ENCODE assay signal across 11 cellular contexts in genomic region chr10:32253300-32253699, GRCh38.
A peak's percentile ranks its signal among the peaks of the same experiment; 100 is the strongest.
DNase-seq lines count a peak whose midpoint lies in the region; ATAC-seq, FAIRE-seq and TF ChIP-seq lines count a peak whose summit lies in the region.
"Had no signal": no experiment of that assay in that cellular context is flagged by ENCODE, and none has a peak within 500 bp of the region (broad histone marks: within the 10 kb centered on the region; RNA-seq: fewer than 3 reads in every experiment).

No MANE protein-coding gene starts in this region.

- H3K27me3 ChIP-seq in mammary epithelial cell (ENCODE audit: insufficient read depth, low read length) (peaks cover 2% of the 10 kb centered on the region), small intestine (ENCODE audit: control insufficient read depth in 2 of 2, insufficient read depth in 2 of 2, low read length in 2 of 2) (no peaks in the 10 kb centered on the region)

- no peaks in the 10 kb centered on the region for H3K27me3 Mint-ChIP-seq in activated T-cell treated with anti-CD3 and anti-CD28 coated beads, Interleukin-2, amount 50 U/mL, for 72 hours (ENCODE audit: low read depth)
- no peaks in the 10 kb centered on the region for H3K27me3 Mint-ChIP-seq in activated T-cell treated with anti-CD3 and anti-CD28 coated beads, Interleukin-2, amount 50 U/mL, for 24 hours

- no peaks in the 10 kb centered on the region for H3K36me3 Mint-ChIP-seq in activated T-cell treated with anti-CD3 and anti-CD28 coated beads, Interleukin-2, amount 50 U/mL, for 72 hours (ENCODE audit: insufficient read depth in 2 of 2)
- H3K36me3 Mint-ChIP-seq in activated T-cell treated with anti-CD3 and anti-CD28 coated beads, Interleukin-2, amount 50 U/mL, for 24 hours (ENCODE audit: low read depth): no peaks in the 10 kb centered on the region

- CTCF ChIA-PET in mammary epithelial cell (lab: Charles Lee; ENCODE audit: low non-redundant PET): no interaction called here

- no peak for FAIRE-seq in small intestine (lab: Jason Lieb, UNC)

- in situ Hi-C loops in mammary epithelial cell (cut with MboI; ENCODE audit: low sequenced_read_pairs in 2 of 2): loop anchor here in 1 of 2 donors (10.0 kb wide), 1 partner anchor 92 kb away; the partner anchor contains the start of gene EPC1

- ATAC-seq in activated T-cell treated with anti-CD3 and anti-CD28 coated beads, Interleukin-2, amount 50 U/mL, for 72 hours (replicated peaks in 1 of 2): peak; percentile 20 to 47
- ATAC-seq in GM19397 (IDR thresholded peaks at IDR 0.05; ENCODE audit: unreplicated experiment): no peak

- BruUV-seq in mammary epithelial cell (replicated peaks; lab: Mats Ljungman, UMichigan): no TSS peak

- no peaks in the 10 kb centered on the region for H3K9me3 Mint-ChIP-seq in activated T-cell treated with anti-CD3 and anti-CD28 coated beads, Interleukin-2, amount 50 U/mL, for 72 hours
- H3K9me3 Mint-ChIP-seq in activated T-cell treated with anti-CD3 and anti-CD28 coated beads, Interleukin-2, amount 50 U/mL, for 24 hours: no peaks in the 10 kb centered on the region

- WGBS in mammary epithelial cell (ENCODE audit: low coverage, missing lambda C conversion rate): 71% methylated on average over 4 of the region's 4 CpGs
- 71 to 85% (median 72%) methylated on average over 4 of the region's 4 CpGs for WGBS in small intestine, 3 donors

- dilution Hi-C loops in mammary epithelial cell (cut with HindIII; ENCODE audit: low sequenced_read_pairs): no loop called here

- peak overlapping the region; percentile 71 for H2AFZ ChIP-seq in mammary epithelial cell (ENCODE audit: low read depth, low read length)

- H3K27ac ChIP-seq in mammary epithelial cell (ENCODE audit: insufficient read depth, low read depth, low read length) (peak overlapping the region; percentile 0), small intestine (ENCODE audit: low read depth in 1 of 2, low read length in 1 of 2) (no peak overlapping the region)

- no peak overlapping the region for H3K4me3 Mint-ChIP-seq in activated T-cell treated with anti-CD3 and anti-CD28 coated beads, Interleukin-2, amount 50 U/mL, for 72 hours
- no peak overlapping the region for H3K4me3 Mint-ChIP-seq in activated T-cell treated with anti-CD3 and anti-CD28 coated beads, Interleukin-2, amount 50 U/mL, for 24 hours

- TF ChIP-seq CTCF in mammary epithelial cell (conservative IDR thresholded peaks at IDR 0.05 in 1 of 2, IDR thresholded peaks at IDR 0.05 in 1 of 2; ENCODE audit: extremely low read depth in 1 of 2, insufficient read depth in 1 of 2, low read depth in 1 of 2, low read length in 2 of 2): no peak

- H3K79me2 ChIP-seq in mammary epithelial cell (ENCODE audit: insufficient read depth, low read length): no peaks in the 10 kb centered on the region

- no peaks in the 10 kb centered on the region for H4K20me1 ChIP-seq in mammary epithelial cell (ENCODE audit: insufficient read depth, low read length)

- intact Hi-C loops in mammary epithelial cell (cut with micrococcal nuclease): no loop called here

- H3K4me2 ChIP-seq in mammary epithelial cell (ENCODE audit: insufficient read depth, low read depth, low read length): no peak overlapping the region

- H3K36me3 ChIP-seq in mammary epithelial cell (ENCODE audit: insufficient read depth, low read length): no peaks in the 10 kb centered on the region
- no peaks in the 10 kb centered on the region for H3K36me3 ChIP-seq in small intestine (ENCODE audit: control insufficient read depth in 2 of 2, insufficient read depth in 2 of 2, low read length in 2 of 2)

- H3K4me1 Mint-ChIP-seq in activated T-cell treated with anti-CD3 and anti-CD28 coated beads, Interleukin-2, amount 50 U/mL, for 72 hours (ENCODE audit: low read depth): peaks cover 46% of the 10 kb centered on the region
- H3K4me1 Mint-ChIP-seq in activated T-cell treated with anti-CD3 and anti-CD28 coated beads, Interleukin-2, amount 50 U/mL, for 24 hours (ENCODE audit: low read depth): peaks cover 44% of the 10 kb centered on the region

- peak; percentile 16 to 25 for DNase-seq in activated T-cell treated with anti-CD3 and anti-CD28 coated beads, Interleukin-2, amount 50 U/mL, for 72 hours
- no peak for DNase-seq in activated T-cell treated with anti-CD3 and anti-CD28 coated beads, Interleukin-2, amount 50 U/mL, for 24 hours
- DNase-seq in LoVo (ENCODE audit: low spot score): peak; percentile 76
- DNase-seq in mammary epithelial cell: peak; percentile 92
- DNase-seq in small intestine: peak; percentile 66
- no peak for DNase-seq in ureter (ENCODE audit: low spot score)
- no peak for DNase-seq in retina
- DNase-seq: AML-193; effector CD4-positive, alpha-beta T cell; NCI-H2029 had no signal

- H3K9me3 ChIP-seq in mammary epithelial cell (replicated peaks; ENCODE audit: insufficient read depth, low read length): no peaks in the 10 kb centered on the region
- no peaks in the 10 kb centered on the region for H3K9me3 ChIP-seq in small intestine (ENCODE audit: control insufficient read depth, low read depth)

- H3K4me1 ChIP-seq in mammary epithelial cell (ENCODE audit: insufficient read depth, low read length): peaks cover 13% of the 10 kb centered on the region
- H3K4me1 ChIP-seq in small intestine (ENCODE audit: control insufficient read depth in 2 of 2, insufficient read depth in 1 of 2, low read depth in 1 of 2, low read length in 1 of 2): peaks cover 0 to 3% of the 10 kb centered on the region in 2 donors

- H3K4me3 ChIP-seq in mammary epithelial cell (replicated peaks in 1 of 3; ENCODE audit: insufficient read depth in 1 of 3, low read depth in 2 of 3, low read length in 3 of 3): no peak overlapping the region
- no peak overlapping the region for H3K4me3 ChIP-seq in small intestine (ENCODE audit: low read depth in 1 of 2, low read length in 2 of 2)

- H3K27ac Mint-ChIP-seq in activated T-cell treated with anti-CD3 and anti-CD28 coated beads, Interleukin-2, amount 50 U/mL, for 72 hours: no peak overlapping the region
- no peak overlapping the region for H3K27ac Mint-ChIP-seq in activated T-cell treated with anti-CD3 and anti-CD28 coated beads, Interleukin-2, amount 50 U/mL, for 24 hours

- no peak overlapping the region for H3K9ac ChIP-seq in mammary epithelial cell (ENCODE audit: insufficient read depth, low read length)

Comparison
In these comparisons a context has a peak if more than half of its experiments do, and no peak if none do; other contexts are left out.
1. DNase-seq: peak in activated T-cell treated with anti-CD3 and anti-CD28 coated beads, Interleukin-2, amount 50 U/mL, for 72 hours (2 of 2), LoVo (single experiment), mammary epithelial cell (single experiment) and small intestine (single experiment); none in activated T-cell treated with anti-CD3 and anti-CD28 coated beads, Interleukin-2, amount 50 U/mL, for 24 hours (single experiment), ureter (single experiment) and retina (single experiment).